Comparison of ENCODE assay signal across 31 cellular contexts in genomic region chr13:100526299-100527030, GRCh38.
DNase-seq lines count a peak whose midpoint lies in the region; ATAC-seq and TF ChIP-seq lines count a peak whose summit lies in the region.
"Had no signal": no experiment of that assay in that cellular context is flagged by ENCODE, and none has a peak within 500 bp of the region (broad histone marks: within the 10 kb centered on the region; RNA-seq: fewer than 3 reads in every experiment).

No MANE protein-coding gene starts in this region.

- ATAC-seq in WTC11, result peak; percentile 26
- no peak for ATAC-seq in GM19463 (IDR thresholded peaks at IDR 0.05; ENCODE audit: unreplicated experiment)
- no peak for ATAC-seq in GM18870 (IDR thresholded peaks at IDR 0.05; ENCODE audit: unreplicated experiment)
- ATAC-seq: activated T-helper 17 cell treated with anti-CD3 and anti-CD28 coated beads, Interleukin-2, amount 50 U/mL, for 72 hours; gastrocnemius medialis; left lung had no signal

- TF ChIP-seq EP300 in sigmoid colon (IDR thresholded peaks at IDR 0.05), result no peak

- H3K4me1 Mint-ChIP-seq in MCF 10A (ENCODE audit: insufficient read depth, unreplicated experiment), result no peaks in the 10 kb centered on the region
- peaks cover 57% of the 10 kb centered on the region for H3K4me1 Mint-ChIP-seq in WTC11
- H3K4me1 Mint-ChIP-seq: activated T-helper 17 cell treated with anti-CD3 and anti-CD28 coated beads, Interleukin-2, amount 50 U/mL, for 72 hours had no signal

- H3K9ac ChIP-seq in mammary epithelial cell (ENCODE audit: insufficient read depth, low read length), result no peak overlapping the region

- H3K36me3 ChIP-seq in mammary epithelial cell (ENCODE audit: insufficient read depth, low read length), result no peaks in the 10 kb centered on the region
- peaks cover 0 to 19% (median 2%) of the 10 kb centered on the region in 4 donors for H3K36me3 ChIP-seq in sigmoid colon
- H3K36me3 ChIP-seq: gastrocnemius medialis, neutrophil had no signal

- POLR2A ChIA-PET in MCF 10A (lab: Yijun Ruan, JAX) (no interaction called here), WTC11 (lab: Charles Lee) (interaction anchor here (0.6 to 0.9 kb wide), 2 partner anchors 9 to 476 kb away, joined by 3 to 4 read pairs; no protein-coding TSS in a partner anchor)

- TF ChIP-seq CTCF in MCF 10A (IDR thresholded peaks at IDR 0.05; ENCODE audit: unreplicated experiment) (no peak), mammary epithelial cell (conservative IDR thresholded peaks at IDR 0.05 in 1 of 2, IDR thresholded peaks at IDR 0.05 in 1 of 2; ENCODE audit: extremely low read depth in 1 of 2, insufficient read depth in 1 of 2, low read depth in 1 of 2, low read length in 2 of 2) (no peak), WTC11 (IDR thresholded peaks at IDR 0.05) (no peak), sigmoid colon (IDR thresholded peaks at IDR 0.05) (no peak)

- H3K4me3 ChIP-seq in mammary epithelial cell (replicated peaks in 1 of 3; ENCODE audit: insufficient read depth in 1 of 3, low read depth in 2 of 3, low read length in 3 of 3) (no peak overlapping the region), sigmoid colon (no peak overlapping the region)
- H3K4me3 ChIP-seq: gastrocnemius medialis, hepatocyte, left lung, Peyer's patch, upper lobe of right lung had no signal

- H3K9me3 Mint-ChIP-seq in MCF 10A (ENCODE audit: unreplicated experiment) (no peaks in the 10 kb centered on the region), WTC11 (no peaks in the 10 kb centered on the region)
- H3K9me3 Mint-ChIP-seq: activated naive CD4-positive, alpha-beta T cell treated with anti-CD3 and anti-CD28 coated beads, Interleukin-2, amount 50 U/mL, for 24 hours; activated T-helper 17 cell treated with anti-CD3 and anti-CD28 coated beads, Interleukin-2, amount 50 U/mL, for 72 hours; CD8-positive, alpha-beta memory T cell had no signal

- WGBS in mammary epithelial cell (ENCODE audit: low coverage, missing lambda C conversion rate), result 66% methylated on average over 15 of the region's 27 CpGs
- 93 to 95% methylated on average over 27 of the region's 27 CpGs for WGBS in sigmoid colon, 2 donors

- H3K27me3 ChIP-seq in mammary epithelial cell (ENCODE audit: insufficient read depth, low read length), result no peaks in the 10 kb centered on the region
- no peaks in the 10 kb centered on the region for H3K27me3 ChIP-seq in sigmoid colon
- H3K27me3 ChIP-seq: gastrocnemius medialis, hepatocyte, left lung, Peyer's patch, upper lobe of right lung had no signal

- no peaks in the 10 kb centered on the region for H3K4me1 ChIP-seq in mammary epithelial cell (ENCODE audit: insufficient read depth, low read length)
- H3K4me1 ChIP-seq in sigmoid colon, result peaks cover 0 to 4% (median 0%) of the 10 kb centered on the region in 4 donors
- H3K4me1 ChIP-seq: gastrocnemius medialis, left lung, Peyer's patch, upper lobe of right lung had no signal

- H3K9me3 ChIP-seq in mammary epithelial cell (replicated peaks; ENCODE audit: insufficient read depth, low read length) (no peaks in the 10 kb centered on the region), sigmoid colon (no peaks in the 10 kb centered on the region)
- H3K9me3 ChIP-seq: gastrocnemius medialis, left lung, neutrophil, Peyer's patch, upper lobe of right lung had no signal

- no TSS peak for BruUV-seq in MCF 10A (replicated peaks; lab: Mats Ljungman, UMichigan)
- no TSS peak for BruUV-seq in mammary epithelial cell (replicated peaks; lab: Mats Ljungman, UMichigan)

- H3K79me2 ChIP-seq in mammary epithelial cell (ENCODE audit: insufficient read depth, low read length), result no peaks in the 10 kb centered on the region
- H3K79me2 ChIP-seq: hepatocyte had no signal

- no peaks in the 10 kb centered on the region for H4K20me1 ChIP-seq in mammary epithelial cell (ENCODE audit: insufficient read depth, low read length)

- H3K27ac Mint-ChIP-seq in MCF 10A (ENCODE audit: low read depth, unreplicated experiment) (peak overlapping the region; percentile 19), WTC11 (peak overlapping the region; percentile 51)
- H3K27ac Mint-ChIP-seq: activated naive CD4-positive, alpha-beta T cell treated with anti-CD3 and anti-CD28 coated beads, Interleukin-2, amount 50 U/mL, for 24 hours; activated T-helper 17 cell treated with anti-CD3 and anti-CD28 coated beads, Interleukin-2, amount 50 U/mL, for 72 hours; B cell had no signal

- no peak for TF ChIP-seq POLR2A in sigmoid colon (IDR thresholded peaks at IDR 0.05)

- DNase-seq in MCF 10A (ENCODE audit: unreplicated experiment) (no peak), mammary epithelial cell (no peak), WTC11 (ENCODE audit: low spot score) (no peak), islet precursor cell (peak; percentile 44), sigmoid colon (peak; percentile 28), kidney glomerular epithelial cell (lab: John Stamatoyannopoulos, UW) (no peak)
- DNase-seq: activated CD4-positive, alpha-beta T cell treated with anti-CD3 and anti-CD28 coated beads, Interleukin-2, amount 50 U/mL, for 48 hours; amygdala; CD8-positive, alpha-beta memory T cell; cortex of kidney; DMS53; gastrocnemius medialis; GDM1; KBM-7; left lung; MM.1S; NCI-H146; NCI-H526 treated with DMSO at 0.1 percent for 48 hours; Peyer's patch; small intestine; stimulated activated CD4-positive, alpha-beta T cell treated with anti-CD3 and anti-CD28 coated beads, Interleukin-1b, Interleukin-23, amount 100 ng/mL, for 48 hours; SW 1271; T-helper 9 cell; upper lobe of right lung had no signal

- peaks cover 18% of the 10 kb centered on the region for H3K36me3 Mint-ChIP-seq in MCF 10A (ENCODE audit: insufficient read depth, unreplicated experiment)
- H3K36me3 Mint-ChIP-seq in WTC11, result peaks cover 17% of the 10 kb centered on the region

- H2AFZ ChIP-seq in mammary epithelial cell (ENCODE audit: low read depth, low read length), result no peak overlapping the region
- H2AFZ ChIP-seq: hepatocyte had no signal

- H3K27me3 Mint-ChIP-seq in MCF 10A (ENCODE audit: insufficient read depth, unreplicated experiment) (no peaks in the 10 kb centered on the region), WTC11 (ENCODE audit: low read depth) (no peaks in the 10 kb centered on the region)
- H3K27me3 Mint-ChIP-seq: activated naive CD4-positive, alpha-beta T cell treated with anti-CD3 and anti-CD28 coated beads, Interleukin-2, amount 50 U/mL, for 24 hours; activated T-helper 17 cell treated with anti-CD3 and anti-CD28 coated beads, Interleukin-2, amount 50 U/mL, for 72 hours; B cell; CD8-positive, alpha-beta memory T cell had no signal

- CTCF ChIA-PET in MCF 10A (lab: Yijun Ruan, JAX), result interaction anchor here (3.0 kb wide), 1 partner anchor 12 kb away, joined by 19 read pairs; no protein-coding TSS in a partner anchor
- CTCF ChIA-PET in mammary epithelial cell (lab: Charles Lee; ENCODE audit: low non-redundant PET), result no interaction called here
- CTCF ChIA-PET in WTC11 (lab: Charles Lee), result interaction anchor here (0.6 to 2.0 kb wide), 7 partner anchors 12 to 870 kb away, joined by 3 to 9 read pairs (median 4); no protein-coding TSS in a partner anchor

- intact Hi-C loops in MCF 10A (cut with micrococcal nuclease), result no loop called here
- intact Hi-C loops in mammary epithelial cell (cut with micrococcal nuclease), result no loop called here
- intact Hi-C loops in sigmoid colon (cut with DNase I), result no loop called here

- H3K4me3 Mint-ChIP-seq in MCF 10A (ENCODE audit: unreplicated experiment), result no peak overlapping the region
- H3K4me3 Mint-ChIP-seq in WTC11, result no peak overlapping the region
- H3K4me3 Mint-ChIP-seq: activated naive CD4-positive, alpha-beta T cell treated with anti-CD3 and anti-CD28 coated beads, Interleukin-2, amount 50 U/mL, for 24 hours; activated T-helper 17 cell treated with anti-CD3 and anti-CD28 coated beads, Interleukin-2, amount 50 U/mL, for 72 hours; B cell; CD8-positive, alpha-beta memory T cell had no signal

- in situ Hi-C loops in mammary epithelial cell (cut with MboI; ENCODE audit: low sequenced_read_pairs in 2 of 2), result no loop called here

- H3K4me2 ChIP-seq in mammary epithelial cell (ENCODE audit: insufficient read depth, low read depth, low read length), result no peak overlapping the region
- H3K4me2 ChIP-seq: hepatocyte had no signal

- dilution Hi-C loops in mammary epithelial cell (cut with HindIII; ENCODE audit: low sequenced_read_pairs), result no loop called here

- H3K27ac ChIP-seq in mammary epithelial cell (ENCODE audit: insufficient read depth, low read depth, low read length) (no peak overlapping the region), sigmoid colon (no peak overlapping the region)
- H3K27ac ChIP-seq: gastrocnemius medialis, hepatocyte, left lung, neutrophil, Peyer's patch, upper lobe of right lung had no signal

TF ChIP-seq in WTC11, 78 proteins besides CTCF, POLR2A, EP300 and RAD21 (continues in another document):
- TF ChIP-seq ZNF263 (CRISPR knock-in tag; IDR thresholded peaks at IDR 0.05; ENCODE audit: low read depth) (no peak), ZNF396 (CRISPR knock-in tag; IDR thresholded peaks at IDR 0.05; ENCODE audit: borderline replicate concordance) (no peak), EMX1 (CRISPR knock-in tag; IDR thresholded peaks at IDR 0.05) (no peak), PRDM15 (CRISPR knock-in tag; IDR thresholded peaks at IDR 0.05) (no peak)

Comparison
In these comparisons a context has a peak if more than half of its experiments do, and no peak if none do; other contexts are left out.
1. DNase-seq: peak in islet precursor cell (single experiment) and sigmoid colon (single experiment); none in MCF 10A (single experiment), mammary epithelial cell (single experiment), WTC11 (single experiment) and kidney glomerular epithelial cell (single experiment).